Comparison of ENCODE assay signal across 8 cellular contexts in the genomic region with DNA sequence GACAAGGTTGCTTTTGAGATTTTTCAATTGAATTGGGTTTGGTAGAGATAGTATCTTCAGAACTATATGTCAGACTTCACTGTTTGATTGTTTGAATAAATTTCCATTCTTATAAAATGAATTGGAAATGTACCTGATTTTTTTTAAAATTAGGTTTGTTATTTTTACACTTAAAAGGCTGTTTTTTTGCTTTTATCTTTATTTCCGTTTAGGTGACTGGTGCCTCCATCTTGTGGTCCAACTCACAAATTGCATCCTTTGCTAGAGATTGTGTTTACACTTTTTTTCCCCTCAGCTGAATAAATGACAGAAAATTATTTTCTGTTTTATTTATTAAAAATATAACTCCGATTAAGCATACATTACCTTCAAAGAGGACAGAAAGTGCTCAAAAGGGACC. TPM values are rescaled to one million over a fixed set of nuclear protein-coding genes. Genes with fewer than 3 reads are reported as not detected.
DNase-seq lines count a peak whose midpoint lies in the region; ATAC-seq, FAIRE-seq and TF ChIP-seq lines count a peak whose summit lies in the region.

No MANE protein-coding gene starts in this region.

- TF ChIP-seq CTCF in heart right ventricle (IDR thresholded peaks at IDR 0.05) (peak in 7 of 9 donors; percentile 37 to 58 (median 43)), foreskin keratinocyte (conservative IDR thresholded peaks at IDR 0.05) (peak; percentile 69)

- intact Hi-C loops in heart right ventricle (cut with DNase I), result loop anchor here in 4 of 10 donors (5.0 to 10.0 kb wide), 2 partner anchors 972 to 974 kb away; no protein-coding TSS in a partner anchor
- intact Hi-C loops in right cardiac atrium (cut with DNase I), result no loop called here

- H3K4me3 ChIP-seq in heart right ventricle, result no peak overlapping the region
- H3K4me3 ChIP-seq in right cardiac atrium (ENCODE audit: low read length), result no peak overlapping the region

- 43 to 45% methylated on average over 2 of the region's 2 CpGs for WGBS in heart right ventricle, 2 donors
- 27% methylated on average over 2 of the region's 2 CpGs for WGBS in right cardiac atrium

- H3K4me1 ChIP-seq in heart right ventricle (peaks cover 0 to 16% (median 5%) of the 10 kb centered on the region in 9 donors), right cardiac atrium (ENCODE audit: control insufficient read depth, insufficient read depth, low read length) (no peaks in the 10 kb centered on the region), foreskin keratinocyte (no peaks in the 10 kb centered on the region)

- H3K9me3 ChIP-seq in heart right ventricle, result peaks cover 0 to 11% (median 0%) of the 10 kb centered on the region in 11 donors
- no peaks in the 10 kb centered on the region for H3K9me3 ChIP-seq in right cardiac atrium (ENCODE audit: control insufficient read depth, low read length)

- no peak overlapping the region for H3K27ac ChIP-seq in heart right ventricle
- H3K27ac ChIP-seq in right cardiac atrium (ENCODE audit: low read length), result no peak overlapping the region
- no peak overlapping the region for H3K27ac ChIP-seq in foreskin keratinocyte

- no peak for DNase-seq in heart right ventricle
- DNase-seq in right cardiac atrium, result no peak
- peak; percentile 25 for DNase-seq in RPMI8226
- DNase-seq in foreskin keratinocyte, result no peak
- DNase-seq in urothelium cell line (ENCODE audit: low spot score), result peak; percentile 14
- no peak for DNase-seq in HuH-7.5 (ENCODE audit: low spot score)
- no peak for DNase-seq in SKM-1 treated with dmso at 0.1 percent for 144 hours (lab: John Stamatoyannopoulos, UW; ENCODE audit: unreplicated experiment)
- no peak for DNase-seq in SHP77 treated with DMSO at 0.1 percent for 48 hours (lab: John Stamatoyannopoulos, UW)

- ATAC-seq in heart right ventricle (no peak), right cardiac atrium (no peak), foreskin keratinocyte (no peak)

- H3K36me3 ChIP-seq in heart right ventricle, result no peaks in the 10 kb centered on the region

- no peak for FAIRE-seq in urothelium cell line (lab: Jason Lieb, UNC)

- H3K27me3 ChIP-seq in heart right ventricle, result no peaks in the 10 kb centered on the region
- no peaks in the 10 kb centered on the region for H3K27me3 ChIP-seq in right cardiac atrium (ENCODE audit: control insufficient read depth, insufficient read depth)
- H3K27me3 ChIP-seq in foreskin keratinocyte, result no peaks in the 10 kb centered on the region

RNA-seq across cellular contexts. Expression of gene NDUFAF2, which starts 15.6 kb away (rescaled TPM):
- total RNA-seq in heart right ventricle, result 10 to 100 TPM; 23.0 to 49.2 (median 29.9) TPM
- 10 to 100 TPM; 60.3 to 96.5 TPM for polyA plus RNA-seq in heart right ventricle
- total RNA-seq in right cardiac atrium, result 10 to 100 TPM; 32.0 to 38.8 (median 34.6) TPM
- polyA plus RNA-seq in right cardiac atrium, result 74.6 TPM
- total RNA-seq in foreskin keratinocyte, result 57.5 and 67.8 TPM in 2 replicates
- 103 and 110 TPM in 2 replicates for polyA plus RNA-seq in foreskin keratinocyte

RNA-seq across cellular contexts. Expression of gene ERCC8, which starts 15.7 kb away (rescaled TPM):
- total RNA-seq in heart right ventricle, result 1 to 10 TPM; 4.1 to 8.3 (median 6.8) TPM
- polyA plus RNA-seq in heart right ventricle, result 1 to 10 TPM; 4.4 to 4.9 TPM
- 1 to 10 TPM; 6.7 to 9.6 (median 8.1) TPM for total RNA-seq in right cardiac atrium
- 5.1 TPM for polyA plus RNA-seq in right cardiac atrium
- total RNA-seq in foreskin keratinocyte, result 12.7 and 14.3 TPM in 2 replicates
- polyA plus RNA-seq in foreskin keratinocyte, result 5.8 and 7.7 TPM in 2 replicates

Comparison
In these comparisons a context has a peak if more than half of its experiments do, and no peak if none do; other contexts are left out.
1. DNase-seq: peak in RPMI8226 (single experiment) and urothelium cell line (single experiment); none in heart right ventricle (0 of 2), right cardiac atrium (0 of 3), foreskin keratinocyte (0 of 2), HuH-7.5 (single experiment), SKM-1 treated with dmso at 0.1 percent for 144 hours (single experiment) and SHP77 treated with DMSO at 0.1 percent for 48 hours (single experiment).